ENCODE assay signal across 8 cellular contexts in the genomic region with DNA sequence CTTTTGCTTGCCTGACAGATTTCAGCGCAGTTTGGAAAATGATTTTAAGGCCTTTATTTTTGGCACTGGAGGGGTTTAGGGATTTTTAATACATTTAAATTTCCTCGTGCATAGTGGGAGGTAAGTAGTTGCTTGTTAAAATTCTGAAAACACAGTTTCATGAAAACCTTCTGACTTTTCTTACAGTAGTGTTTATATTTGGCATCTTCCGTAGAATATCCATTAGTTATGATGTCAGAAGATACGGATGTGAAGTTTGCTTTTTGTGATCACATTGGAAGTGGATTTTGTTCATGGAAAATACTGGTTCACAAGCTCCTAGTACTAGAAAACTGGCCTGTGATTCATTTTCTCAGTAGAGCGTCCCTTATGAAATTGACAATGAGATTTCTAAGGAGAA. TPM values are rescaled to one million over a fixed set of nuclear protein-coding genes. Genes with fewer than 3 reads are reported as not detected.
A peak's percentile ranks its signal among the peaks of the same experiment; 100 is the strongest.
DNase-seq lines count a peak whose midpoint lies in the region; ATAC-seq, FAIRE-seq and TF ChIP-seq lines count a peak whose summit lies in the region.

No MANE protein-coding gene starts in this region.

- no peak for TF ChIP-seq RAD21 in HepG2 (CRISPR knock-in tag; IDR thresholded peaks at IDR 0.05)

- H3K4me3 ChIP-seq in HepG2 (replicated peaks in 1 of 3; ENCODE audit: insufficient read depth in 1 of 3, low read depth in 2 of 3, low read length in 3 of 3) = peak overlapping the region; percentile 71 to 89 (median 79)
- peak overlapping the region; percentile 98 for H3K4me3 ChIP-seq in thoracic aorta

- H3K9me3 Mint-ChIP-seq in activated T-cell treated with anti-CD3 and anti-CD28 coated beads, Interleukin-2, amount 50 U/mL, for 24 hours = no peaks in the 10 kb centered on the region
- no peaks in the 10 kb centered on the region for H3K9me3 Mint-ChIP-seq in activated naive CD8-positive, alpha-beta T cell treated with anti-CD3 and anti-CD28 coated beads, Interleukin-2, amount 50 U/mL, for 24 hours

- peaks cover 77% of the 10 kb centered on the region for H3K4me1 Mint-ChIP-seq in activated T-cell treated with anti-CD3 and anti-CD28 coated beads, Interleukin-2, amount 50 U/mL, for 24 hours (ENCODE audit: low read depth)
- H3K4me1 Mint-ChIP-seq in activated naive CD8-positive, alpha-beta T cell treated with anti-CD3 and anti-CD28 coated beads, Interleukin-2, amount 50 U/mL, for 24 hours = peaks cover 68% of the 10 kb centered on the region

- H3K27ac ChIP-seq in HepG2 (ENCODE audit: extremely low read length, insufficient read depth, low read length) = peak overlapping the region; percentile 94
- H3K27ac ChIP-seq in thoracic aorta = no peak overlapping the region

- in situ Hi-C loops in HepG2 (cut with HindIII; ENCODE audit: extremely low pct_ligation_motif_present, low pct_unique_long_range_greater_than_20kb) = no loop called here

- H3K4me2 ChIP-seq in HepG2 (ENCODE audit: low read depth, low read length) = peak overlapping the region; percentile 77

- peaks cover 37% of the 10 kb centered on the region for H3K79me2 ChIP-seq in HepG2 (ENCODE audit: insufficient read depth, low read length)

- no peak for DNase-seq in activated T-cell treated with anti-CD3 and anti-CD28 coated beads, Interleukin-2, amount 50 U/mL, for 24 hours
- DNase-seq in activated T-cell treated with anti-CD3 and anti-CD28 coated beads for 4 hours = no peak
- no peak for DNase-seq in activated naive CD8-positive, alpha-beta T cell treated with anti-CD3 and anti-CD28 coated beads, Interleukin-2, amount 50 U/mL, for 24 hours
- no peak for DNase-seq in HepG2 (ENCODE audit: low spot score)
- DNase-seq in thoracic aorta (ENCODE audit: low spot score) = no peak
- no peak for DNase-seq in foreskin melanocyte
- no peak for DNase-seq in AML-193 (lab: John Stamatoyannopoulos, UW)
- DNase-seq in NCI-H226 = no peak

- TF ChIP-seq CTCF in HepG2 (CRISPR knock-in tag; IDR thresholded peaks at IDR 0.05) (no peak), thoracic aorta (IDR thresholded peaks at IDR 0.05) (no peak)

- TF ChIP-seq EP300 in HepG2 (IDR thresholded peaks at IDR 0.05; ENCODE audit: low read depth in 2 of 2, low read length in 2 of 2) (no peak), HepG2 (CRISPR knock-in tag; IDR thresholded peaks at IDR 0.05; ENCODE audit: borderline replicate concordance) (no peak)

- no peaks in the 10 kb centered on the region for H3K27me3 Mint-ChIP-seq in activated T-cell treated with anti-CD3 and anti-CD28 coated beads, Interleukin-2, amount 50 U/mL, for 24 hours
- H3K27me3 Mint-ChIP-seq in activated naive CD8-positive, alpha-beta T cell treated with anti-CD3 and anti-CD28 coated beads, Interleukin-2, amount 50 U/mL, for 24 hours = no peaks in the 10 kb centered on the region

- POLR2A ChIA-PET in HepG2 (lab: Yijun Ruan, JAX) = no interaction called here

- H3K36me3 ChIP-seq in HepG2 (replicated peaks in 1 of 2; ENCODE audit: control insufficient read depth in 1 of 2, insufficient read depth in 2 of 2, low read length in 2 of 2) (no peaks in the 10 kb centered on the region), thoracic aorta (no peaks in the 10 kb centered on the region)

- TSS peak; percentile 42 for BruUV-seq in HepG2 (replicated peaks; lab: Mats Ljungman, UMichigan)

- peak overlapping the region; percentile 75 for H3K9ac ChIP-seq in HepG2 (ENCODE audit: insufficient read depth, low read depth, low read length)

- H4K20me1 ChIP-seq in HepG2 (ENCODE audit: insufficient read depth, low read length) = no peaks in the 10 kb centered on the region

- peaks cover 48% of the 10 kb centered on the region for H3K4me1 ChIP-seq in HepG2 (ENCODE audit: insufficient read depth, low read length)
- H3K4me1 ChIP-seq in thoracic aorta (ENCODE audit: control insufficient read depth in 1 of 2, low read depth in 2 of 2) = peaks cover 0 to 16% of the 10 kb centered on the region in 2 donors

- FAIRE-seq in HepG2 (lab: Jason Lieb, UNC) = peak; percentile 12

- peak overlapping the region; percentile 97 for H3K4me3 Mint-ChIP-seq in activated T-cell treated with anti-CD3 and anti-CD28 coated beads, Interleukin-2, amount 50 U/mL, for 24 hours
- H3K4me3 Mint-ChIP-seq in activated naive CD8-positive, alpha-beta T cell treated with anti-CD3 and anti-CD28 coated beads, Interleukin-2, amount 50 U/mL, for 24 hours = peak overlapping the region; percentile 95

- no peak for TF ChIP-seq POLR2A in HepG2 (IDR thresholded peaks at IDR 0.05; ENCODE audit: insufficient read depth in 1 of 2, low read depth in 2 of 2, low read length in 2 of 2)

- peak overlapping the region; percentile 88 for H3K27ac Mint-ChIP-seq in activated T-cell treated with anti-CD3 and anti-CD28 coated beads, Interleukin-2, amount 50 U/mL, for 24 hours
- H3K27ac Mint-ChIP-seq in activated naive CD8-positive, alpha-beta T cell treated with anti-CD3 and anti-CD28 coated beads, Interleukin-2, amount 50 U/mL, for 24 hours = peak overlapping the region; percentile 93

- peaks cover 16% of the 10 kb centered on the region for H3K36me3 Mint-ChIP-seq in activated T-cell treated with anti-CD3 and anti-CD28 coated beads, Interleukin-2, amount 50 U/mL, for 24 hours (ENCODE audit: low read depth)
- peaks cover 3% of the 10 kb centered on the region for H3K36me3 Mint-ChIP-seq in activated naive CD8-positive, alpha-beta T cell treated with anti-CD3 and anti-CD28 coated beads, Interleukin-2, amount 50 U/mL, for 24 hours (ENCODE audit: low read depth)

- CTCF ChIA-PET in HepG2 (lab: Yijun Ruan, JAX; ENCODE audit: low intra/inter-chr PET ratio, low total read pairs) = no interaction called here

- intact Hi-C loops in HepG2 (cut with micrococcal nuclease; ENCODE audit: unreplicated experiment) = no loop called here

- no peak overlapping the region for H2AFZ ChIP-seq in HepG2 (ENCODE audit: low read length)

- ATAC-seq in activated naive CD8-positive, alpha-beta T cell treated with anti-CD3 and anti-CD28 coated beads, Interleukin-2, amount 50 U/mL, for 24 hours = no peak
- ATAC-seq in HepG2 = no peak
- no peak for ATAC-seq in thoracic aorta (ENCODE audit: insufficient number of reproducible peaks, low FRiP score, low read depth)

- WGBS in HepG2 (ENCODE audit: low lambda C conversion rate) = 30% methylated on average over 5 of the region's 5 CpGs

- H3K27me3 ChIP-seq in HepG2 (ENCODE audit: control insufficient read depth in 1 of 2, insufficient read depth in 2 of 2, low read length in 2 of 2) = no peaks in the 10 kb centered on the region
- no peaks in the 10 kb centered on the region for H3K27me3 ChIP-seq in thoracic aorta (replicated peaks; ENCODE audit: insufficient read depth)

- no peaks in the 10 kb centered on the region for H3K9me3 ChIP-seq in HepG2 (ENCODE audit: low read length)
- no peaks in the 10 kb centered on the region for H3K9me3 ChIP-seq in thoracic aorta

TF ChIP-seq in HepG2, 621 proteins besides CTCF, POLR2A, EP300 and RAD21 (continues in another document):
- TF ChIP-seq ADNP (CRISPR knock-in tag; IDR thresholded peaks at IDR 0.05) = no peak
- no peak for TF ChIP-seq ZMAT3 (CRISPR knock-in tag; conservative IDR thresholded peaks at IDR 0.05)

RNA-seq across cellular contexts. Expression of a gene that starts 1.3 kb away (rescaled TPM):
- 22.6 and 27.8 TPM in 2 replicates for total RNA-seq in HepG2 (2016; rRNA removed; fragmentation: Illumina TruSeq; extraction: Trizol)
- 8.0 and 9.8 TPM in 2 replicates for total RNA-seq in HepG2 (2016; cell fraction: cytosol; rRNA removed; fragmentation: Illumina TruSeq; extraction: Trizol; ENCODE audit: low read depth)
- total RNA-seq in HepG2 (2016; cell fraction: insoluble cytoplasmic fraction; rRNA removed; fragmentation: Illumina TruSeq; extraction: Trizol) = 22.4 and 27.7 TPM in 2 replicates
- 6.6 and 7.1 TPM in 2 replicates for total RNA-seq in HepG2 (2016; cell fraction: membrane; rRNA removed; fragmentation: Illumina TruSeq; extraction: Trizol)
- total RNA-seq in HepG2 (2016; cell fraction: nucleus; rRNA removed; fragmentation: Illumina TruSeq; extraction: Trizol) = 52.5 and 56.6 TPM in 2 replicates
- polyA plus RNA-seq in HepG2 (2011; rRNA removed) = 7.0 and 7.9 TPM in 2 replicates
- 3.6 and 6.8 TPM in 2 replicates for polyA plus RNA-seq in HepG2 (2011; cell fraction: cytosol; rRNA removed)
- 6.0 and 8.0 TPM in 2 replicates for polyA plus RNA-seq in HepG2 (2011; cell fraction: nucleus; rRNA removed)
- polyA plus RNA-seq in HepG2 (2012) = 6.0 and 8.6 TPM in 2 replicates
- polyA plus RNA-seq in HepG2 (2016; cell fraction: cytosol; fragmentation: Illumina TruSeq; extraction: Trizol; ENCODE audit: low read depth) = 0.60 and 0.68 TPM in 2 replicates
- polyA plus RNA-seq in HepG2 (2016; cell fraction: insoluble cytoplasmic fraction; fragmentation: Illumina TruSeq; extraction: Trizol; ENCODE audit: low read depth) = 12.1 and 13.5 TPM in 2 replicates
- polyA plus RNA-seq in HepG2 (2016; cell fraction: membrane; fragmentation: Illumina TruSeq; extraction: Trizol; ENCODE audit: low read depth) = 0.87 and 1.3 TPM in 2 replicates
- polyA plus RNA-seq in HepG2 (2016; cell fraction: nucleus; fragmentation: Illumina TruSeq; extraction: Trizol; ENCODE audit: insufficient read depth, low read depth) = 10.1 and 10.5 TPM in 2 replicates
- 21.9 and 40.8 TPM in 2 replicates for polyA minus RNA-seq in HepG2 (2011; rRNA and poly(A)+ RNA removed; ENCODE audit: low replicate concordance)
- 14.2 and 22.6 TPM in 2 replicates for polyA minus RNA-seq in HepG2 (2011; cell fraction: cytosol; rRNA and poly(A)+ RNA removed)
- 114 and 137 TPM in 2 replicates for polyA minus RNA-seq in HepG2 (2011; cell fraction: nucleus; rRNA and poly(A)+ RNA removed)
- 10 to 100 TPM; 37.9 to 59.8 TPM for total RNA-seq in thoracic aorta
